ENCODE assay signal across 9 cellular contexts in genomic region chr15:85618956-85619491, GRCh38.
DNase-seq lines count a peak whose midpoint lies in the region; TF ChIP-seq lines count a peak whose summit lies in the region.
"Had no signal": no experiment of that assay in that cellular context is flagged by ENCODE, and none has a peak within 500 bp of the region (broad histone marks: within the 10 kb centered on the region; RNA-seq: fewer than 3 reads in every experiment).

No MANE protein-coding gene starts in this region.

- H3K27me3 ChIP-seq in smooth muscle cell (ENCODE audit: low read depth), result no peaks in the 10 kb centered on the region

- peak overlapping the region; percentile 92 for H3K9ac ChIP-seq in smooth muscle cell (ENCODE audit: low read depth)

- H3K4me2 ChIP-seq in smooth muscle cell, result peak overlapping the region; percentile 87

- no peaks in the 10 kb centered on the region for H4K20me1 ChIP-seq in smooth muscle cell (ENCODE audit: low read depth)

- peaks cover 20 to 29% of the 10 kb centered on the region in 2 donors for H3K4me1 Mint-ChIP-seq in immature natural killer cell

- H3K79me2 ChIP-seq in smooth muscle cell (ENCODE audit: low read depth), result peaks cover 59% of the 10 kb centered on the region

- peak overlapping the region; percentile 97 for H3K27ac ChIP-seq in smooth muscle cell (ENCODE audit: low read depth)

- peaks cover 0 to 2% (median 1%) of the 10 kb centered on the region in 3 donors for H3K27me3 Mint-ChIP-seq in immature natural killer cell (ENCODE audit: low read depth in 3 of 3)

- H2AFZ ChIP-seq in smooth muscle cell (ENCODE audit: low read depth), result no peak overlapping the region

- H3K4me1 ChIP-seq in smooth muscle cell (ENCODE audit: low read depth), result peaks cover 72% of the 10 kb centered on the region

- 3% methylated on average over 6 of the region's 8 CpGs for WGBS in smooth muscle cell (ENCODE audit: low lambda C conversion rate)

- peaks cover 49% of the 10 kb centered on the region for H3F3A ChIP-seq in smooth muscle cell (ENCODE audit: low read depth)

- H3K9me3 Mint-ChIP-seq in immature natural killer cell, result no peaks in the 10 kb centered on the region

- no peaks in the 10 kb centered on the region for H3K36me3 ChIP-seq in smooth muscle cell (ENCODE audit: low read depth)

- H3K27ac Mint-ChIP-seq in immature natural killer cell, result no peak overlapping the region

- peak overlapping the region; percentile 44 for H3K4me3 ChIP-seq in HFF-Myc (replicated peaks; ENCODE audit: low read depth, low read length)
- peak overlapping the region; percentile 52 for H3K4me3 ChIP-seq in smooth muscle cell
- H3K4me3 ChIP-seq: K562 had no signal

- H3K9me3 ChIP-seq in smooth muscle cell (replicated peaks; ENCODE audit: low read depth), result no peaks in the 10 kb centered on the region

- H3K4me3 Mint-ChIP-seq in immature natural killer cell, result no peak overlapping the region

- no peaks in the 10 kb centered on the region for H3K36me3 Mint-ChIP-seq in immature natural killer cell

- TF ChIP-seq CTCF in HFF-Myc (IDR thresholded peaks at IDR 0.05; ENCODE audit: low read depth, low read length, missing control alignments) (no peak), smooth muscle cell (IDR thresholded peaks at IDR 0.05; ENCODE audit: borderline replicate concordance, insufficient read depth, poor library complexity, severe bottlenecking) (no peak)

- DNase-seq in COLO829 (ENCODE audit: low spot score) (peak; percentile 89), HFF-Myc (ENCODE audit: extremely low read depth, low read depth) (peak; percentile 84), T-helper 1 cell (peak; percentile 12 to 64 (median 20)), astrocyte of the hippocampus (ENCODE audit: low read depth, low spot score) (peak; percentile 96), immature natural killer cell (peak; percentile 52 to 64 (median 59)), smooth muscle cell (lab: John Stamatoyannopoulos, UW; ENCODE audit: unreplicated experiment) (peak; percentile 22), NCI-H345 treated with DMSO at 0.1 percent for 48 hours (lab: John Stamatoyannopoulos, UW; ENCODE audit: unreplicated experiment) (no peak), NCI-H2029 treated with DMSO at 0.1 percent for 48 hours (lab: John Stamatoyannopoulos, UW) (no peak)

Comparison
In these comparisons a context has a peak if more than half of its experiments do, and no peak if none do; other contexts are left out.
1. DNase-seq: peak in COLO829 (single experiment), HFF-Myc (single experiment), T-helper 1 cell (5 of 5), astrocyte of the hippocampus (single experiment), immature natural killer cell (3 of 3) and smooth muscle cell (single experiment); none in NCI-H345 treated with DMSO at 0.1 percent for 48 hours (single experiment) and NCI-H2029 treated with DMSO at 0.1 percent for 48 hours (single experiment).